In the genomic region with DNA sequence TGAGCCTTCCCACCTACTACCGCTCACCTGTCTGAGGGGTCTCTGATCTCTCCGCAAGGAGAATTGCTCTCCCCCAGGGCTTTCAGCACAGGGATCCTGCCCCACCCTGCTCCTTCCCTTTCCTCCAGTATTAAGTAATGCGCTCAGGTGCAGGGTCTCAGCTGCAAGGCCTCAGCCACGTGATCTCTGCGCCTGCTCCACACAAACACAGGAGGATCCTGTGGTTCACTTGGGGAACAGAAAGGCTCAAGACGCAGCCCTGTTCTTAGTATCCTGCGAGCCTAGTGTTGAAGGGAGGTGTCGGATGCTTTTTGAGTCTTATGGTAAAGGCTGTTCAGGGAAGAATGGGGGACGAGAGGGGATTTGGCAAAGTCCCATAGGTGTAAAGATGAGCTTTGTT, we compare ENCODE assay signal across 1 cellular context.
A peak's percentile ranks its signal among the peaks of the same experiment; 100 is the strongest.
TF ChIP-seq lines count a peak whose summit lies in the region.

No MANE protein-coding gene starts in this region.

TF ChIP-seq in K562, 482 proteins besides CTCF, POLR2A, EP300 and RAD21:
- peak; percentile 53 to 59 for TF ChIP-seq NRF1 (conservative IDR thresholded peaks at IDR 0.05 in 1 of 2, IDR thresholded peaks at IDR 0.05 in 1 of 2)
- TF ChIP-seq, protein P1, sequence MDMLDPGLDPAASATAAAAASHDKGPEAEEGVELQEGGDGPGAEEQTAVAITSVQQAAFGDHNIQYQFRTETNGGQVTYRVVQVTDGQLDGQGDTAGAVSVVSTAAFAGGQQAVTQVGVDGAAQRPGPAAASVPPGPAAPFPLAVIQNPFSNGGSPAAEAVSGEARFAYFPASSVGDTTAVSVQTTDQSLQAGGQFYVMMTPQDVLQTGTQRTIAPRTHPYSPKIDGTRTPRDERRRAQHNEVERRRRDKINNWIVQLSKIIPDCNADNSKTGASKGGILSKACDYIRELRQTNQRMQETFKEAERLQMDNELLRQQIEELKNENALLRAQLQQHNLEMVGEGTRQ (CRISPR knock-in tag; IDR thresholded peaks at IDR 0.05) = peak; percentile 54
- TF ChIP-seq NFE2 (IDR thresholded peaks at IDR 0.05; ENCODE audit: low read depth) = no peak
